In the genomic region with DNA sequence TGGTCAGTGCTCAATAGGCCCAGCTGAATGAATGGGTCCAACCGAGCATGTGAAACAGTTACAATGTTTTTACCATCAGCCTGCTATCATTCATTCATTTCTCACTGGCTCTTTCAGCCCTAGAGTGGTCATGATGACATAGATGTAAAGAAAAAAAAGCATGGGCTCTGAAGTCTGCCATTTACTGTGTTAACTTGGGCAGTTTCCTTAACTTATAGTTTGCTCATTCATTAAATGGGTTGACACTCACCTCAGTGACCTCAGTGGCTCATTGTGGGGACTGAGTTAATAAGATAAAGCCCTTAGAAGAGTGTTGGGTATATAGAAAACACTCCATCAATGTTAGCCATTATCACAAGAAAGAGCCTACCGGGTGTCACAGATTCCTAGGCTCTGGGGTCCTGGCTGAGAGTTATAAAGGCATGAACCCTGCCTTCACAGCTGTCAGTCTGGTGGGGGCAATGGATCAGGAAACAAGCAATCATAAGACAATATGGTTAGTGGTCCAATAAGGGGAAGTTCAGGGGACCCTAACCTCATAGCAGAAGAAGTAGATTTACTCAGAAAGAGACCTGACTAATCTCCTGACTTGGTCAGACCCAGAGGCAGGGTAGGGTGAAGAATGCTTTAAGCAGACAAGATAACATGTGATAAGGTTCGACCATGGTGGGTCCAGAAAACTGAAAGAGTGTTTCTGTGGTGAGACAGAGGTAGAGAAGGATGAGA, we compare ENCODE assay signal across 20 cellular contexts. TPM values are rescaled to one million over a fixed set of nuclear protein-coding genes. Genes with fewer than 3 reads are reported as not detected.
DNase-seq lines count a peak whose midpoint lies in the region; ATAC-seq and TF ChIP-seq lines count a peak whose summit lies in the region.
"Had no signal": no experiment of that assay in that cellular context is flagged by ENCODE, and none has a peak within 500 bp of the region (broad histone marks: within the 10 kb centered on the region; RNA-seq: fewer than 3 reads in every experiment).

No MANE protein-coding gene starts in this region.

- peaks cover 0 to 14% (median 0%) of the 10 kb centered on the region in 7 donors for H3K27me3 ChIP-seq in spleen (replicated peaks in 1 of 7)
- H3K27me3 ChIP-seq: colonic mucosa, transverse colon had no signal

- TF ChIP-seq CTCF in GM13977 (IDR thresholded peaks at IDR 0.05; ENCODE audit: extremely low read depth, insufficient read depth, missing control alignments), result no peak
- TF ChIP-seq CTCF in spleen (IDR thresholded peaks at IDR 0.05 in 8 of 11, conservative IDR thresholded peaks at IDR 0.05 in 3 of 11), result no peak

- in situ Hi-C loops in GM13977 (cut with MboI; ENCODE audit: low pct_unique_long_range_greater_than_20kb, low sequenced_read_pairs, unreplicated experiment), result no loop called here

- H3K36me3 Mint-ChIP-seq in activated T-helper 17 cell treated with anti-CD3 and anti-CD28 coated beads, Interleukin-2, amount 50 U/mL, for 72 hours (ENCODE audit: low read depth), result no peaks in the 10 kb centered on the region
- no peaks in the 10 kb centered on the region for H3K36me3 Mint-ChIP-seq in activated T-helper 2 cell treated with anti-CD3 and anti-CD28 coated beads, Interferon-gamma antibody, Interleukin-2, Interleukin-4, amounts not matched to agents 10 μg/mL and 5 μg/mL and 100 μg/mL, durations not matched to agents 14 hours and 24 hours and 36 hours (ENCODE audit: low read depth)

- DNase-seq in GM13977 (ENCODE audit: low spot score), result peak; percentile 20
- no peak for DNase-seq in activated T-helper 2 cell treated with anti-CD3 and anti-CD28 coated beads, Interferon-gamma antibody, Interleukin-2, Interleukin-4, amounts not matched to agents 10 μg/mL and 5 μg/mL and 100 μg/mL, durations not matched to agents 14 hours and 24 hours and 36 hours (ENCODE audit: low spot score)
- no peak for DNase-seq in spleen
- no peak for DNase-seq in amygdala (lab: John Stamatoyannopoulos, UW)
- DNase-seq: activated CD4-positive, alpha-beta T cell treated with anti-CD3 and anti-CD28 coated beads for 4 hours; activated T-cell treated with anti-CD3 and anti-CD28 coated beads, Interleukin-2, amount 50 U/mL, for 24 hours; aorta; colonic mucosa; GOT3; NCI-H1417 treated with DMSO at 0.1 percent for 48 hours; NCI-H524 treated with DMSO at 0.1 percent for 48 hours; stimulated activated CD4-positive, alpha-beta T cell treated with anti-CD3 and anti-CD28 coated beads, Interleukin-15, amount 100 ng/mL, for 24 hours; transverse colon had no signal

- H3K9me3 Mint-ChIP-seq in activated T-helper 17 cell treated with anti-CD3 and anti-CD28 coated beads, Interleukin-2, amount 50 U/mL, for 72 hours, result no peaks in the 10 kb centered on the region
- H3K9me3 Mint-ChIP-seq in activated T-helper 2 cell treated with anti-CD3 and anti-CD28 coated beads, Interferon-gamma antibody, Interleukin-2, Interleukin-4, amounts not matched to agents 10 μg/mL and 5 μg/mL and 100 μg/mL, durations not matched to agents 14 hours and 24 hours and 36 hours, result no peaks in the 10 kb centered on the region
- H3K9me3 Mint-ChIP-seq: activated T-cell treated with anti-CD3 and anti-CD28 coated beads, Interleukin-2, amount 50 U/mL, for 24 hours had no signal

- H3K27me3 Mint-ChIP-seq in activated T-helper 17 cell treated with anti-CD3 and anti-CD28 coated beads, Interleukin-2, amount 50 U/mL, for 72 hours, result peaks cover 42% of the 10 kb centered on the region
- peaks cover 3% of the 10 kb centered on the region for H3K27me3 Mint-ChIP-seq in activated T-helper 2 cell treated with anti-CD3 and anti-CD28 coated beads, Interferon-gamma antibody, Interleukin-2, Interleukin-4, amounts not matched to agents 10 μg/mL and 5 μg/mL and 100 μg/mL, durations not matched to agents 14 hours and 24 hours and 36 hours (ENCODE audit: low read depth)

- no peaks in the 10 kb centered on the region for H3K36me3 ChIP-seq in spleen
- H3K36me3 ChIP-seq: colonic mucosa, transverse colon had no signal

- H3K9me3 ChIP-seq in spleen, result no peaks in the 10 kb centered on the region
- H3K9me3 ChIP-seq: colonic mucosa, transverse colon had no signal

- H3K4me3 Mint-ChIP-seq in activated T-helper 17 cell treated with anti-CD3 and anti-CD28 coated beads, Interleukin-2, amount 50 U/mL, for 72 hours, result no peak overlapping the region
- no peak overlapping the region for H3K4me3 Mint-ChIP-seq in activated T-helper 2 cell treated with anti-CD3 and anti-CD28 coated beads, Interferon-gamma antibody, Interleukin-2, Interleukin-4, amounts not matched to agents 10 μg/mL and 5 μg/mL and 100 μg/mL, durations not matched to agents 14 hours and 24 hours and 36 hours (ENCODE audit: low read depth)
- H3K4me3 Mint-ChIP-seq: activated T-cell treated with anti-CD3 and anti-CD28 coated beads, Interleukin-2, amount 50 U/mL, for 24 hours had no signal

- H3K4me1 ChIP-seq in spleen, result no peaks in the 10 kb centered on the region
- H3K4me1 ChIP-seq: colonic mucosa, transverse colon had no signal

- TF ChIP-seq POLR2A in spleen (IDR thresholded peaks at IDR 0.05), result no peak

- intact Hi-C loops in activated T-helper 2 cell treated with anti-CD3 and anti-CD28 coated beads, Interferon-gamma antibody, Interleukin-2, Interleukin-4, amounts not matched to agents 10 μg/mL and 5 μg/mL and 100 μg/mL, durations not matched to agents 14 hours and 24 hours and 36 hours (cut with micrococcal nuclease), result no loop called here
- intact Hi-C loops in spleen (cut with DNase I; ENCODE audit: low total_unique reads), result no loop called here

- H3K27ac ChIP-seq in spleen, result no peak overlapping the region
- H3K27ac ChIP-seq: colonic mucosa, KMS-11, transverse colon had no signal

- ATAC-seq in GM19351 (IDR thresholded peaks at IDR 0.05; ENCODE audit: unreplicated experiment) (peak; percentile 55), HG03039 (IDR thresholded peaks at IDR 0.05; ENCODE audit: unreplicated experiment) (peak; percentile 59), GM18498 (IDR thresholded peaks at IDR 0.05; ENCODE audit: unreplicated experiment) (no peak)
- ATAC-seq in activated T-helper 17 cell treated with anti-CD3 and anti-CD28 coated beads, Interleukin-2, amount 50 U/mL, for 72 hours (replicated peaks), result peak; percentile 40
- ATAC-seq: Panc1 had no signal

- 39 to 70% (median 56%) methylated on average over 3 of the region's 3 CpGs for whole genome bisulfite sequencing in spleen, 5 donors

- H3K4me1 Mint-ChIP-seq in activated T-helper 17 cell treated with anti-CD3 and anti-CD28 coated beads, Interleukin-2, amount 50 U/mL, for 72 hours, result no peaks in the 10 kb centered on the region
- no peaks in the 10 kb centered on the region for H3K4me1 Mint-ChIP-seq in activated T-helper 2 cell treated with anti-CD3 and anti-CD28 coated beads, Interferon-gamma antibody, Interleukin-2, Interleukin-4, amounts not matched to agents 10 μg/mL and 5 μg/mL and 100 μg/mL, durations not matched to agents 14 hours and 24 hours and 36 hours (ENCODE audit: low read depth)

- no peak overlapping the region for H3K4me3 ChIP-seq in spleen
- H3K4me3 ChIP-seq: colonic mucosa, transverse colon had no signal

- H3K27ac Mint-ChIP-seq in activated T-helper 17 cell treated with anti-CD3 and anti-CD28 coated beads, Interleukin-2, amount 50 U/mL, for 72 hours, result no peak overlapping the region
- H3K27ac Mint-ChIP-seq in activated T-helper 2 cell treated with anti-CD3 and anti-CD28 coated beads, Interferon-gamma antibody, Interleukin-2, Interleukin-4, amounts not matched to agents 10 μg/mL and 5 μg/mL and 100 μg/mL, durations not matched to agents 14 hours and 24 hours and 36 hours, result no peak overlapping the region
- H3K27ac Mint-ChIP-seq: activated T-cell treated with anti-CD3 and anti-CD28 coated beads, Interleukin-2, amount 50 U/mL, for 24 hours; progenitor cell of endocrine pancreas had no signal

RNA-seq across cellular contexts. Expression of a gene that starts 29.7 kb away (rescaled TPM):
- total RNA-seq in activated T-helper 17 cell treated with anti-CD3 and anti-CD28 coated beads, Interleukin-2, amount 50 U/mL, for 72 hours, result 10 to 100 TPM in 1 of 2 donors, 1 to 10 TPM in 1; 4.4 to 12.2 TPM
- total RNA-seq in activated T-helper 2 cell treated with anti-CD3 and anti-CD28 coated beads, Interferon-gamma antibody, Interleukin-2, Interleukin-4, amounts not matched to agents 10 μg/mL and 5 μg/mL and 100 μg/mL, durations not matched to agents 14 hours and 24 hours and 36 hours, result 7.3 and 7.7 TPM in 2 replicates
- 10 to 100 TPM in 1 of 7 donors, 1 to 10 TPM in 6; 5.0 to 15.0 (median 7.1) TPM for total RNA-seq in spleen
- 1 to 10 TPM; 2.6 to 3.3 (median 2.6) TPM for polyA plus RNA-seq in spleen
